In the genomic region with DNA sequence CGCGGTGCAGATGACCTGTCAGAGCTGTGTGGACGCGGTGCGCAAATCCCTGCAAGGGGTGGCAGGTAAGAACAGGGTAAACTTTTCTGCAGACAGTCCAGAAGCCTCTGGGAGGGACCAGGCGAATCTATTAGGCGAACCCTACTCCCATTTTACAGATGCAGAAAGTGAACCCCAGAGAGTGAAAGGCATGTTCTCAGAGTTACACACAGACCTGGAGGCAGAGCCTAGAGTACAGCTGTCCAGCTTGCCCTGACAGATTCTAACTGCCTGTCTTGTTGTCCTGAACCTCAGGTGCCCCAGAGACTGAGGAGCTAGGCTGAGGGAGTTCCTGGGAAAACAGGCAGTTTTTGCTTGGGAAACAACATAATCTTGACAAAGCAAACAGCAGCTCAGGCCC, we compare ENCODE assay signal across 1 cellular context.
TF ChIP-seq lines count a peak whose summit lies in the region.

No MANE protein-coding gene starts in this region.

TF ChIP-seq in WTC11, 78 proteins besides CTCF, POLR2A, EP300 and RAD21 (continued from another document):
- TF ChIP-seq, protein P1, sequence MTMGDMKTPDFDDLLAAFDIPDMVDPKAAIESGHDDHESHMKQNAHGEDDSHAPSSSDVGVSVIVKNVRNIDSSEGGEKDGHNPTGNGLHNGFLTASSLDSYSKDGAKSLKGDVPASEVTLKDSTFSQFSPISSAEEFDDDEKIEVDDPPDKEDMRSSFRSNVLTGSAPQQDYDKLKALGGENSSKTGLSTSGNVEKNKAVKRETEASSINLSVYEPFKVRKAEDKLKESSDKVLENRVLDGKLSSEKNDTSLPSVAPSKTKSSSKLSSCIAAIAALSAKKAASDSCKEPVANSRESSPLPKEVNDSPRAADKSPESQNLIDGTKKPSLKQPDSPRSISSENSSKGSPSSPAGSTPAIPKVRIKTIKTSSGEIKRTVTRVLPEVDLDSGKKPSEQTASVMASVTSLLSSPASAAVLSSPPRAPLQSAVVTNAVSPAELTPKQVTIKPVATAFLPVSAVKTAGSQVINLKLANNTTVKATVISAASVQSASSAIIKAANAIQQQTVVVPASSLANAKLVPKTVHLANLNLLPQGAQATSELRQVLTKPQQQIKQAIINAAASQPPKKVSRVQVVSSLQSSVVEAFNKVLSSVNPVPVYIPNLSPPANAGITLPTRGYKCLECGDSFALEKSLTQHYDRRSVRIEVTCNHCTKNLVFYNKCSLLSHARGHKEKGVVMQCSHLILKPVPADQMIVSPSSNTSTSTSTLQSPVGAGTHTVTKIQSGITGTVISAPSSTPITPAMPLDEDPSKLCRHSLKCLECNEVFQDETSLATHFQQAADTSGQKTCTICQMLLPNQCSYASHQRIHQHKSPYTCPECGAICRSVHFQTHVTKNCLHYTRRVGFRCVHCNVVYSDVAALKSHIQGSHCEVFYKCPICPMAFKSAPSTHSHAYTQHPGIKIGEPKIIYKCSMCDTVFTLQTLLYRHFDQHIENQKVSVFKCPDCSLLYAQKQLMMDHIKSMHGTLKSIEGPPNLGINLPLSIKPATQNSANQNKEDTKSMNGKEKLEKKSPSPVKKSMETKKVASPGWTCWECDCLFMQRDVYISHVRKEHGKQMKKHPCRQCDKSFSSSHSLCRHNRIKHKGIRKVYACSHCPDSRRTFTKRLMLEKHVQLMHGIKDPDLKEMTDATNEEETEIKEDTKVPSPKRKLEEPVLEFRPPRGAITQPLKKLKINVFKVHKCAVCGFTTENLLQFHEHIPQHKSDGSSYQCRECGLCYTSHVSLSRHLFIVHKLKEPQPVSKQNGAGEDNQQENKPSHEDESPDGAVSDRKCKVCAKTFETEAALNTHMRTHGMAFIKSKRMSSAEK (CRISPR knock-in tag; IDR thresholded peaks at IDR 0.05; ENCODE audit: borderline replicate concordance), result no peak
- TF ChIP-seq JUN (CRISPR knock-in tag; IDR thresholded peaks at IDR 0.05) (no peak), CREB1 (CRISPR knock-in tag; IDR thresholded peaks at IDR 0.05) (no peak), FOXJ3 (CRISPR knock-in tag; IDR thresholded peaks at IDR 0.05; ENCODE audit: borderline replicate concordance) (no peak), GRHL2 (CRISPR knock-in tag; IDR thresholded peaks at IDR 0.05; ENCODE audit: insufficient replicate concordance, severe bottlenecking) (no peak), RORB (CRISPR knock-in tag; IDR thresholded peaks at IDR 0.05) (no peak), SMAD3 (CRISPR knock-in tag; IDR thresholded peaks at IDR 0.05; ENCODE audit: borderline replicate concordance) (no peak), ZNF219 (CRISPR knock-in tag; IDR thresholded peaks at IDR 0.05; ENCODE audit: borderline replicate concordance) (no peak), IRF2 (CRISPR knock-in tag; IDR thresholded peaks at IDR 0.05; ENCODE audit: borderline replicate concordance, low read depth) (no peak), ZMAT4 (CRISPR knock-in tag; IDR thresholded peaks at IDR 0.05) (no peak), ZNF671 (CRISPR knock-in tag; IDR thresholded peaks at IDR 0.05) (no peak)
- TF ChIP-seq, protein P2, sequence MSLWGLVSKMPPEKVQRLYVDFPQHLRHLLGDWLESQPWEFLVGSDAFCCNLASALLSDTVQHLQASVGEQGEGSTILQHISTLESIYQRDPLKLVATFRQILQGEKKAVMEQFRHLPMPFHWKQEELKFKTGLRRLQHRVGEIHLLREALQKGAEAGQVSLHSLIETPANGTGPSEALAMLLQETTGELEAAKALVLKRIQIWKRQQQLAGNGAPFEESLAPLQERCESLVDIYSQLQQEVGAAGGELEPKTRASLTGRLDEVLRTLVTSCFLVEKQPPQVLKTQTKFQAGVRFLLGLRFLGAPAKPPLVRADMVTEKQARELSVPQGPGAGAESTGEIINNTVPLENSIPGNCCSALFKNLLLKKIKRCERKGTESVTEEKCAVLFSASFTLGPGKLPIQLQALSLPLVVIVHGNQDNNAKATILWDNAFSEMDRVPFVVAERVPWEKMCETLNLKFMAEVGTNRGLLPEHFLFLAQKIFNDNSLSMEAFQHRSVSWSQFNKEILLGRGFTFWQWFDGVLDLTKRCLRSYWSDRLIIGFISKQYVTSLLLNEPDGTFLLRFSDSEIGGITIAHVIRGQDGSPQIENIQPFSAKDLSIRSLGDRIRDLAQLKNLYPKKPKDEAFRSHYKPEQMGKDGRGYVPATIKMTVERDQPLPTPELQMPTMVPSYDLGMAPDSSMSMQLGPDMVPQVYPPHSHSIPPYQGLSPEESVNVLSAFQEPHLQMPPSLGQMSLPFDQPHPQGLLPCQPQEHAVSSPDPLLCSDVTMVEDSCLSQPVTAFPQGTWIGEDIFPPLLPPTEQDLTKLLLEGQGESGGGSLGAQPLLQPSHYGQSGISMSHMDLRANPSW (CRISPR knock-in tag; conservative IDR thresholded peaks at IDR 0.05; ENCODE audit: low read depth), result no peak
